17 cellular contexts compared by ENCODE assay signal in the genomic region with DNA sequence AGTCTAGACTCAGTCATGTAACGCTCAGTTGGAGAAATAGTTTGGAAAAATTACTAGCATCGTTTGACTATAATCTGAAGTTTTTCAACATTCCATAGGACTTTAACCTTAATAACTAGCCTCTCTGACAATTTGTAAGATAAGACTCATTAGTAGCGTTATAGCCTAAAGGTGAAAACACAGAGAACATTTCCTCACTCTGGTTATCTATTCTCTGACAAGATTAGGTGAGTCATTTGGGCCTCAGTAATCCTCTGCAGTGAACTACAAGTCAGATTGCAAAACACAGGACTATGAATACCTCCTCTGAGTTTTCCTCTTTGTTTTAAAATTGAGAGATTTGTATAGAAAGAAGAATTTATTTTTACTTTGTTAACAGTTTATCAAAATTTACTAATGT. TPM values are rescaled to one million over a fixed set of nuclear protein-coding genes. Genes with fewer than 3 reads are reported as not detected.
DNase-seq lines count a peak whose midpoint lies in the region; ATAC-seq and TF ChIP-seq lines count a peak whose summit lies in the region.
"Had no signal": no experiment of that assay in that cellular context is flagged by ENCODE, and none has a peak within 500 bp of the region (broad histone marks: within the 10 kb centered on the region; RNA-seq: fewer than 3 reads in every experiment).

No MANE protein-coding gene starts in this region.

- H3K36me3 ChIP-seq in right atrium auricular region (no peaks in the 10 kb centered on the region), brain microvascular endothelial cell (replicated peaks) (no peaks in the 10 kb centered on the region)
- H3K36me3 ChIP-seq: esophagus squamous epithelium had no signal

- H3K36me3 Mint-ChIP-seq in Calu3 (ENCODE audit: insufficient read depth, unreplicated experiment): no peaks in the 10 kb centered on the region
- H3K36me3 Mint-ChIP-seq: brain had no signal

- no peaks in the 10 kb centered on the region for H3K27me3 Mint-ChIP-seq in Calu3 (ENCODE audit: unreplicated experiment)

- H3K4me1 Mint-ChIP-seq in Calu3 (ENCODE audit: low read depth, unreplicated experiment): peaks cover 9% of the 10 kb centered on the region
- H3K4me1 Mint-ChIP-seq: brain had no signal

- POLR2A ChIA-PET in GM10248 (lab: Yijun Ruan, JAX): no interaction called here

- H3K4me3 ChIP-seq in right atrium auricular region (no peak overlapping the region), brain microvascular endothelial cell (ENCODE audit: low read depth, low read length) (no peak overlapping the region)
- H3K4me3 ChIP-seq: esophagus squamous epithelium had no signal

- DNase-seq in Right ventricle myocardium inferior (ENCODE audit: missing footprints): no peak
- no peak for DNase-seq in right atrium auricular region (ENCODE audit: low spot score)
- peak; percentile 38 for DNase-seq in brain microvascular endothelial cell
- peak; percentile 94 for DNase-seq in iris pigment epithelial cell (ENCODE audit: low read depth)
- no peak for DNase-seq in Calu3
- DNase-seq in GM10248 (ENCODE audit: extremely low spot score): no peak
- DNase-seq in DMS 273 treated with DMSO at 0.1 percent for 48 hours (lab: John Stamatoyannopoulos, UW): no peak
- DNase-seq: activated CD4-positive, CD25-positive, alpha-beta regulatory T cell; activated T-cell treated with anti-CD3 and anti-CD28 coated beads, Interleukin-2, amount 50 U/mL, for 24 hours; esophagus squamous epithelium; NCI-H1417; NCI-H774; occipital lobe; SK-N-SH; stimulated activated CD4-positive, alpha-beta T cell treated with anti-CD3 and anti-CD28 coated beads, Interleukin-4, amount 100 ng/mL, for 4 hours had no signal

- peak overlapping the region in 1 of 2 donors; percentile 70 for H3K27ac ChIP-seq in right atrium auricular region
- no peak overlapping the region for H3K27ac ChIP-seq in brain microvascular endothelial cell
- H3K27ac ChIP-seq: esophagus squamous epithelium had no signal

- in situ Hi-C loops in brain microvascular endothelial cell (cut with HindIII; ENCODE audit: low pct_ligation_motif_present, low sequenced_read_pairs): no loop called here

- no peak overlapping the region for H3K4me3 Mint-ChIP-seq in Calu3 (ENCODE audit: low read depth, unreplicated experiment)
- H3K4me3 Mint-ChIP-seq: activated T-cell treated with anti-CD3 and anti-CD28 coated beads, Interleukin-2, amount 50 U/mL, for 24 hours; brain had no signal

- peaks cover 0 to 14% of the 10 kb centered on the region in 2 donors for H3K9me3 ChIP-seq in right atrium auricular region
- H3K9me3 ChIP-seq: esophagus squamous epithelium had no signal

- CTCF ChIA-PET in Calu3 (lab: Charles Lee): no interaction called here
- CTCF ChIA-PET in GM10248 (lab: Yijun Ruan, JAX): interaction anchor here (2.8 kb wide), 1 partner anchor 12 kb away, joined by 21 read pairs; no protein-coding TSS in a partner anchor

- H3K9me3 Mint-ChIP-seq in Calu3 (ENCODE audit: low read depth, unreplicated experiment): peaks cover 4% of the 10 kb centered on the region

- ATAC-seq in Right ventricle myocardium inferior (peak; percentile 70), GM21447 (IDR thresholded peaks at IDR 0.05; ENCODE audit: unreplicated experiment) (no peak)

- no TSS peak for BruUV-seq in Calu3 (replicated peaks; lab: Mats Ljungman, UMichigan)

- no peak overlapping the region for H3K27ac Mint-ChIP-seq in Calu3 (ENCODE audit: unreplicated experiment)
- H3K27ac Mint-ChIP-seq: activated T-cell treated with anti-CD3 and anti-CD28 coated beads, Interleukin-2, amount 50 U/mL, for 24 hours; brain had no signal

- H3K27me3 ChIP-seq in right atrium auricular region: no peaks in the 10 kb centered on the region
- no peaks in the 10 kb centered on the region for H3K27me3 ChIP-seq in brain microvascular endothelial cell (replicated peaks)
- H3K27me3 ChIP-seq: esophagus squamous epithelium had no signal

- intact Hi-C loops in Right ventricle myocardium inferior (cut with DNase I) (no loop called here), Calu3 (cut with micrococcal nuclease; ENCODE audit: unreplicated experiment) (no loop called here)

- TF ChIP-seq CTCF in right atrium auricular region (IDR thresholded peaks at IDR 0.05) (no peak), brain microvascular endothelial cell (IDR thresholded peaks at IDR 0.05; ENCODE audit: low read depth, low read length, missing control alignments) (no peak), Calu3 (IDR thresholded peaks at IDR 0.05; ENCODE audit: unreplicated experiment) (no peak), GM10248 (IDR thresholded peaks at IDR 0.05; ENCODE audit: control extremely low read depth, extremely low read depth, low read depth, missing control alignments) (no peak)

- peaks cover 0 to under 1% of the 10 kb centered on the region in 2 donors for H3K4me1 ChIP-seq in right atrium auricular region

RNA-seq across cellular contexts. Expression of a gene that starts 31.8 kb away (rescaled TPM):
- total RNA-seq in Right ventricle myocardium inferior: 1,145 TPM
- 100 to 1,000 TPM; 598 to 841 TPM for total RNA-seq in right atrium auricular region
- 122 and 129 TPM in 2 replicates for total RNA-seq in Calu3 (2022)

Comparison
In these comparisons a context has a peak if more than half of its experiments do, and no peak if none do; other contexts are left out.
1. DNase-seq: peak in brain microvascular endothelial cell (single experiment) and iris pigment epithelial cell (single experiment); none in Right ventricle myocardium inferior (single experiment), right atrium auricular region (single experiment), Calu3 (single experiment), GM10248 (single experiment) and DMS 273 treated with DMSO at 0.1 percent for 48 hours (single experiment).